In genomic region chr6:31829633-31830492, GRCh38 we compare ENCODE assay signal across 8 cellular contexts. TPM values are rescaled to one million over a fixed set of nuclear protein-coding genes. Genes with fewer than 3 reads are reported as not detected.
A peak's percentile ranks its signal among the peaks of the same experiment; 100 is the strongest.
DNase-seq lines count a peak whose midpoint lies in the region; ATAC-seq and TF ChIP-seq lines count a peak whose summit lies in the region.

No MANE protein-coding gene starts in this region.

- peak; percentile 26 for ATAC-seq in naive thymus-derived CD4-positive, alpha-beta T cell

- no peaks in the 10 kb centered on the region for H3K27me3 ChIP-seq in KMS-11 (ENCODE audit: insufficient read depth, low read depth)
- no peaks in the 10 kb centered on the region for H3K27me3 ChIP-seq in naive thymus-derived CD4-positive, alpha-beta T cell (ENCODE audit: control insufficient read depth in 2 of 2, insufficient read depth in 2 of 2, low read length in 2 of 2)

- TF ChIP-seq CTCF in KMS-11 (conservative IDR thresholded peaks at IDR 0.05; ENCODE audit: low read depth, low read length) (peak; percentile 76), endothelial cell (IDR thresholded peaks at IDR 0.05; ENCODE audit: unreplicated experiment) (no peak)

- H2AFZ ChIP-seq in KMS-11 (ENCODE audit: low read depth): no peak overlapping the region

- no peak overlapping the region for H3K4me3 ChIP-seq in KMS-11 (IDR thresholded peaks at IDR 0.05; ENCODE audit: insufficient read depth, low read depth, low read length)
- peak overlapping the region; percentile 82 for H3K4me3 ChIP-seq in naive thymus-derived CD4-positive, alpha-beta T cell (ENCODE audit: low read length)

- DNase-seq in DMS53 treated with DMSO at 0.1 percent for 48 hours (lab: John Stamatoyannopoulos, UW; ENCODE audit: unreplicated experiment): peak; percentile 51
- DNase-seq in SKM-1 (lab: John Stamatoyannopoulos, UW; ENCODE audit: unreplicated experiment): peak; percentile 40
- no peak for DNase-seq in endothelial cell (ENCODE audit: low spot score)
- DNase-seq in naive thymus-derived CD4-positive, alpha-beta T cell: peak in 6 of 9 donors; percentile 45 to 67 (median 54)
- DNase-seq in activated CD4-positive, CD25-positive, alpha-beta regulatory T cell (lab: John Stamatoyannopoulos, UW): no peak
- DNase-seq in UCSD-AML1 (lab: John Stamatoyannopoulos, UW; ENCODE audit: unreplicated experiment): no peak
- no peak for DNase-seq in activated CD8-positive, alpha-beta memory T cell treated with anti-CD3 and anti-CD28 coated beads, Interleukin-2, amount 50 U/mL, for 48 hours

- no peaks in the 10 kb centered on the region for H3K9me3 Mint-ChIP-seq in endothelial cell (ENCODE audit: unreplicated experiment)
- no peaks in the 10 kb centered on the region for H3K9me3 Mint-ChIP-seq in naive thymus-derived CD4-positive, alpha-beta T cell

- no peaks in the 10 kb centered on the region for H4K20me1 ChIP-seq in KMS-11 (ENCODE audit: insufficient read depth)

- no peaks in the 10 kb centered on the region for H3K36me3 ChIP-seq in KMS-11 (ENCODE audit: insufficient read depth)
- H3K36me3 ChIP-seq in naive thymus-derived CD4-positive, alpha-beta T cell (ENCODE audit: control insufficient read depth in 2 of 3, insufficient read depth in 3 of 3, low read length in 3 of 3): peaks cover 0 to 4% (median 0%) of the 10 kb centered on the region in 3 experiments

- H3K4me3 Mint-ChIP-seq in endothelial cell (ENCODE audit: unreplicated experiment): peak overlapping the region; percentile 91
- H3K4me3 Mint-ChIP-seq in naive thymus-derived CD4-positive, alpha-beta T cell: peak overlapping the region; percentile 86 to 100 (median 96)

- peaks cover 3% of the 10 kb centered on the region for H3K27me3 Mint-ChIP-seq in endothelial cell (ENCODE audit: unreplicated experiment)
- H3K27me3 Mint-ChIP-seq in naive thymus-derived CD4-positive, alpha-beta T cell: no peaks in the 10 kb centered on the region

- no peaks in the 10 kb centered on the region for H3K9me3 ChIP-seq in naive thymus-derived CD4-positive, alpha-beta T cell (ENCODE audit: control insufficient read depth in 2 of 3, low read length in 3 of 3)

- H3K27ac ChIP-seq in KMS-11: peak overlapping the region; percentile 60; the same call in 1 of the 2 replicates
- peak overlapping the region; percentile 73 for H3K27ac ChIP-seq in naive thymus-derived CD4-positive, alpha-beta T cell (ENCODE audit: low read depth, low read length)

- H3K27ac Mint-ChIP-seq in endothelial cell (ENCODE audit: unreplicated experiment): peak overlapping the region; percentile 51
- H3K27ac Mint-ChIP-seq in naive thymus-derived CD4-positive, alpha-beta T cell: peak overlapping the region; percentile 79 to 96 (median 88)

- H3K9ac ChIP-seq in KMS-11: peak overlapping the region; percentile 32; the same call in 1 of the 2 replicates

- H3K4me1 Mint-ChIP-seq in endothelial cell (ENCODE audit: unreplicated experiment): peaks cover 17% of the 10 kb centered on the region
- peaks cover 11 to 45% (median 38%) of the 10 kb centered on the region in 7 donors for H3K4me1 Mint-ChIP-seq in naive thymus-derived CD4-positive, alpha-beta T cell

- POLR2A ChIA-PET in naive thymus-derived CD4-positive, alpha-beta T cell (lab: Charles Lee): interaction anchor here (0.6 to 4.4 kb wide), 21 partner anchors 9 to 278 kb away, joined by 3 to 33 read pairs (median 5); partner anchors contain the start of genes C6orf47, CSNK2B, DDAH2 and GPANK1

- H3K36me3 Mint-ChIP-seq in endothelial cell (ENCODE audit: low read depth, unreplicated experiment): no peaks in the 10 kb centered on the region
- H3K36me3 Mint-ChIP-seq in naive thymus-derived CD4-positive, alpha-beta T cell: peaks cover 0 to 5% (median 0%) of the 10 kb centered on the region in 5 donors

- intact Hi-C loops in naive thymus-derived CD4-positive, alpha-beta T cell (cut with micrococcal nuclease): loop anchor here (1.0 to 10.0 kb wide), 12 partner anchors 13 to 1025 kb away; partner anchors contain the start of genes BAG6 (in 1 of the 2), DDAH2 (in 1 of the 2), GPSM3 (in 1 of the 2) and MICA (in 1 of the 2)

- CTCF ChIA-PET in naive thymus-derived CD4-positive, alpha-beta T cell (lab: Charles Lee): interaction anchor here (0.6 to 2.4 kb wide), 15 partner anchors 11 to 281 kb away, joined by 3 to 23 read pairs (median 4); partner anchors contain the start of genes DDAH2, LTB, LY6G5C and NEU1

- peaks cover 60% of the 10 kb centered on the region for H3K79me2 ChIP-seq in KMS-11 (ENCODE audit: insufficient read depth, low read depth)

- peaks cover 35% of the 10 kb centered on the region for H3K4me1 ChIP-seq in KMS-11 (ENCODE audit: low read depth, poor library complexity, severe bottlenecking)
- peaks cover 12 to 22% of the 10 kb centered on the region in 2 donors for H3K4me1 ChIP-seq in naive thymus-derived CD4-positive, alpha-beta T cell (ENCODE audit: control insufficient read depth in 2 of 2, insufficient read depth in 2 of 2, low read length in 2 of 2)

- H3K4me2 ChIP-seq in KMS-11: peak overlapping the region; percentile 91; the same call in 1 of the 2 replicates

RNA-seq across cellular contexts. Expression of gene HSPA1B, which starts 2.3 kb away (rescaled TPM):
- 19.8 TPM for total RNA-seq in endothelial cell (ENCODE audit: unreplicated experiment)
- total RNA-seq in naive thymus-derived CD4-positive, alpha-beta T cell: 10 to 100 TPM in 4 of 5 experiments, 1 to 10 TPM in 1; 8.6 to 68.9 (median 28.9) TPM
- polyA plus RNA-seq in naive thymus-derived CD4-positive, alpha-beta T cell: 1 to 10 TPM; 2.8 to 3.6 TPM

RNA-seq across cellular contexts. Expression of gene HSPA1A, which starts 14.5 kb away (rescaled TPM):
- 27.2 TPM for total RNA-seq in endothelial cell (ENCODE audit: unreplicated experiment)
- total RNA-seq in naive thymus-derived CD4-positive, alpha-beta T cell: 100 to 1,000 TPM in 1 of 5 experiments, 10 to 100 TPM in 3, 1 to 10 TPM in 1; 6.7 to 125 (median 30.3) TPM
- polyA plus RNA-seq in naive thymus-derived CD4-positive, alpha-beta T cell: 10 to 100 TPM; 26.0 to 52.5 TPM

RNA-seq across cellular contexts. Expression of gene HSPA1L, which starts 14.8 kb away (rescaled TPM):
- total RNA-seq in endothelial cell (ENCODE audit: unreplicated experiment): 0.82 TPM
- total RNA-seq in naive thymus-derived CD4-positive, alpha-beta T cell: 1 to 10 TPM; 3.3 to 5.5 (median 4.7) TPM
- 1 to 10 TPM; 2.3 to 3.6 TPM for polyA plus RNA-seq in naive thymus-derived CD4-positive, alpha-beta T cell

RNA-seq across cellular contexts. Expression of gene LSM2, which starts 23.1 kb away (rescaled TPM):
- 57.1 TPM for total RNA-seq in endothelial cell (ENCODE audit: unreplicated experiment)
- total RNA-seq in naive thymus-derived CD4-positive, alpha-beta T cell: 10 to 100 TPM; 22.9 to 94.5 (median 29.2) TPM
- polyA plus RNA-seq in naive thymus-derived CD4-positive, alpha-beta T cell: 10 to 100 TPM; 58.9 to 67.9 TPM

RNA-seq across cellular contexts. Expression of gene NEU1, which starts 32.8 kb away (rescaled TPM):
- 31.9 TPM for total RNA-seq in endothelial cell (ENCODE audit: unreplicated experiment)
- 10 to 100 TPM; 18.6 to 35.0 (median 20.1) TPM for total RNA-seq in naive thymus-derived CD4-positive, alpha-beta T cell
- polyA plus RNA-seq in naive thymus-derived CD4-positive, alpha-beta T cell: 10 to 100 TPM; 13.6 to 19.9 TPM

Comparison
In these comparisons a context has a peak if more than half of its experiments do, and no peak if none do; other contexts are left out.
1. DNase-seq: peak in DMS53 treated with DMSO at 0.1 percent for 48 hours (single experiment), SKM-1 (single experiment) and naive thymus-derived CD4-positive, alpha-beta T cell (6 of 9); none in endothelial cell (single experiment), activated CD4-positive, CD25-positive, alpha-beta regulatory T cell (0 of 4), UCSD-AML1 (single experiment) and activated CD8-positive, alpha-beta memory T cell treated with anti-CD3 and anti-CD28 coated beads, Interleukin-2, amount 50 U/mL, for 48 hours (single experiment).